In the genomic region with DNA sequence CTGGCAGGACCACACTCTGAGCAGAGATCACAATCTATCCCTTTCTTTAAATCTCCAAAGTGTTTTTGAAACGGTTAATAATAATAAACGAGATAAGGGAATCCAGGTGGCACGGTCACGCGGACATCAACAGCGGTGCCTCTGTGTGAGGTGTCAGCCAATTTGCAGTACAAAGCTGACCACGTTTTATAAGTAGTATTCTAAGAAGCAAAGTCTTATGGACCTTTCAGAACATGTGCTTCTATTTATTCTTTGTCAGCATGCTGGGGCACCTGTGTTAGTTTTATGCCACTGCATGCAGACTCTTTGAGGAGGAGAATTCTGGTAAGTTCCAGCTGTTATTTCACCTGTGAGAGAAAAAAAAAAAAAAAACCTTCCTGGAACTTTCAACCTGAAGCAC, we compare ENCODE assay signal across 23 cellular contexts. TPM values are rescaled to one million over a fixed set of nuclear protein-coding genes. Genes with fewer than 3 reads are reported as not detected.
A peak's percentile ranks its signal among the peaks of the same experiment; 100 is the strongest.
DNase-seq lines count a peak whose midpoint lies in the region; ATAC-seq, FAIRE-seq and TF ChIP-seq lines count a peak whose summit lies in the region.
"Had no signal": no experiment of that assay in that cellular context is flagged by ENCODE, and none has a peak within 500 bp of the region (broad histone marks: within the 10 kb centered on the region; RNA-seq: fewer than 3 reads in every experiment).

No MANE protein-coding gene starts in this region.

- H3K36me3 ChIP-seq in HepG2 (replicated peaks in 1 of 2; ENCODE audit: control insufficient read depth in 1 of 2, insufficient read depth in 2 of 2, low read length in 2 of 2), result no peaks in the 10 kb centered on the region
- no peaks in the 10 kb centered on the region for H3K36me3 ChIP-seq in right lobe of liver
- H3K36me3 ChIP-seq in pancreas, result no peaks in the 10 kb centered on the region
- no peaks in the 10 kb centered on the region for H3K36me3 ChIP-seq in psoas muscle (ENCODE audit: insufficient read depth in 1 of 2, low read depth in 1 of 2)
- H3K36me3 ChIP-seq: BLaER1 treated with 17β-estradiol and CSF1 and Interleukin-3, amounts not matched to agents 10 nM and 100 nM had no signal

- no peaks in the 10 kb centered on the region for H4K20me1 ChIP-seq in HepG2 (ENCODE audit: insufficient read depth, low read length)
- H4K20me1 ChIP-seq: BLaER1 treated with 17β-estradiol and CSF1 and Interleukin-3, amounts not matched to agents 10 nM and 100 nM had no signal

- intact Hi-C loops in HepG2 (cut with micrococcal nuclease; ENCODE audit: unreplicated experiment), result no loop called here
- intact Hi-C loops in right lobe of liver (cut with DNase I), result no loop called here
- intact Hi-C loops in pancreas (cut with DNase I), result no loop called here
- intact Hi-C loops in psoas muscle (cut with DNase I), result no loop called here

- FAIRE-seq in HepG2 (lab: Jason Lieb, UNC) (no peak), islet of Langerhans (lab: Jason Lieb, UNC) (peak; percentile 73), pancreas (lab: Jason Lieb, UNC) (no peak)
- FAIRE-seq: A549, D721Med, GM12878, GM12892, GM18507 had no signal

- H3K27me3 ChIP-seq in HepG2 (ENCODE audit: control insufficient read depth in 1 of 2, insufficient read depth in 2 of 2, low read length in 2 of 2) (peaks cover 5 to 70% of the 10 kb centered on the region in 2 experiments; a peak in 4 of 5 replicates), right lobe of liver (no peaks in the 10 kb centered on the region), pancreas (peaks cover 0 to 5% (median 0%) of the 10 kb centered on the region in 4 donors), psoas muscle (ENCODE audit: insufficient read depth in 3 of 3, low read length in 2 of 3) (peaks cover 0 to 33% (median 7%) of the 10 kb centered on the region in 3 donors)
- H3K27me3 ChIP-seq: BLaER1 treated with 17β-estradiol and CSF1 and Interleukin-3, amounts not matched to agents 10 nM and 100 nM had no signal

- in situ Hi-C loops in HepG2 (cut with HindIII; ENCODE audit: extremely low pct_ligation_motif_present, low pct_unique_long_range_greater_than_20kb), result no loop called here

- H3K27ac ChIP-seq in HepG2 (ENCODE audit: extremely low read length, insufficient read depth, low read length) (no peak overlapping the region), right lobe of liver (no peak overlapping the region), pancreas (no peak overlapping the region), psoas muscle (no peak overlapping the region)
- H3K27ac ChIP-seq: 22Rv1; A549; BLaER1 treated with 17β-estradiol and CSF1 and Interleukin-3, amounts not matched to agents 10 nM and 100 nM; C4-2B had no signal

- no peak for DNase-seq in HepG2 (ENCODE audit: low spot score)
- no peak for DNase-seq in right lobe of liver
- DNase-seq in pancreas, result peak in 1 of 6 donors; percentile 8
- DNase-seq in psoas muscle, result no peak
- DNase-seq in T-helper 9 cell, result no peak
- DNase-seq in HuH-7.5 (ENCODE audit: low spot score), result no peak
- DNase-seq: AML-193; Caco-2; Calu3; CD4-positive, alpha-beta T cell; CD8-positive, alpha-beta T cell; DND-41; EL; GDM1 had no signal

- H3K4me3 ChIP-seq in HepG2 (replicated peaks in 1 of 3; ENCODE audit: insufficient read depth in 1 of 3, low read depth in 2 of 3, low read length in 3 of 3) (no peak overlapping the region), right lobe of liver (no peak overlapping the region), pancreas (no peak overlapping the region), psoas muscle (no peak overlapping the region)
- H3K4me3 ChIP-seq: A549; BLaER1 treated with 17β-estradiol and CSF1 and Interleukin-3, amounts not matched to agents 10 nM and 100 nM; GM12878 had no signal

- TF ChIP-seq RAD21 in HepG2 (CRISPR knock-in tag; IDR thresholded peaks at IDR 0.05), result no peak

- no peak overlapping the region for H3K9ac ChIP-seq in HepG2 (ENCODE audit: insufficient read depth, low read depth, low read length)
- H3K9ac ChIP-seq: BLaER1 treated with 17β-estradiol and CSF1 and Interleukin-3, amounts not matched to agents 10 nM and 100 nM had no signal

- ATAC-seq in HepG2 (no peak), right lobe of liver (no peak), pancreas (peak in 3 of 4 donors; percentile 44 to 65 (median 58)), psoas muscle (no peak)
- ATAC-seq: A549; CD8-positive, alpha-beta T cell; GM12878 had no signal

- TF ChIP-seq EP300 in HepG2 (IDR thresholded peaks at IDR 0.05; ENCODE audit: low read depth in 2 of 2, low read length in 2 of 2) (no peak), HepG2 (CRISPR knock-in tag; IDR thresholded peaks at IDR 0.05; ENCODE audit: borderline replicate concordance) (no peak)

- CTCF ChIA-PET in HepG2 (lab: Yijun Ruan, JAX; ENCODE audit: low intra/inter-chr PET ratio, low total read pairs), result no interaction called here

- H3K9me3 ChIP-seq in HepG2 (ENCODE audit: low read length) (no peaks in the 10 kb centered on the region), right lobe of liver (no peaks in the 10 kb centered on the region), pancreas (no peaks in the 10 kb centered on the region), psoas muscle (no peaks in the 10 kb centered on the region)
- H3K9me3 ChIP-seq: A549, Caco-2 had no signal

- BruUV-seq in HepG2 (replicated peaks; lab: Mats Ljungman, UMichigan), result no TSS peak

- no peak overlapping the region for H3K4me2 ChIP-seq in HepG2 (ENCODE audit: low read depth, low read length)
- H3K4me2 ChIP-seq: A549; BLaER1 treated with 17β-estradiol and CSF1 and Interleukin-3, amounts not matched to agents 10 nM and 100 nM had no signal

- TF ChIP-seq POLR2A in HepG2 (IDR thresholded peaks at IDR 0.05; ENCODE audit: insufficient read depth in 1 of 2, low read depth in 2 of 2, low read length in 2 of 2) (no peak), right lobe of liver (IDR thresholded peaks at IDR 0.05) (no peak)

- POLR2A ChIA-PET in HepG2 (lab: Yijun Ruan, JAX), result no interaction called here

- 44% methylated on average over 7 of the region's 7 CpGs for whole genome bisulfite sequencing in HepG2 (ENCODE audit: low lambda C conversion rate)
- WGBS in right lobe of liver (ENCODE audit: insufficient coverage, low coverage, low lambda C conversion rate, missing lambda C conversion rate), result 66% methylated on average over 7 of the region's 7 CpGs
- 15 to 19% methylated on average over 7 of the region's 7 CpGs for WGBS in pancreas, 2 donors
- WGBS in psoas muscle, 3 donors, result 61 to 64% (median 63%) methylated on average over 7 of the region's 7 CpGs

- H2AFZ ChIP-seq in HepG2 (ENCODE audit: low read length), result no peak overlapping the region

- H3K79me2 ChIP-seq in HepG2 (ENCODE audit: insufficient read depth, low read length), result no peaks in the 10 kb centered on the region

- H3K4me1 ChIP-seq in HepG2 (ENCODE audit: insufficient read depth, low read length) (no peaks in the 10 kb centered on the region), right lobe of liver (no peaks in the 10 kb centered on the region), pancreas (no peaks in the 10 kb centered on the region), psoas muscle (no peaks in the 10 kb centered on the region)
- H3K4me1 ChIP-seq: A549; BLaER1 treated with 17β-estradiol and CSF1 and Interleukin-3, amounts not matched to agents 10 nM and 100 nM; Caco-2 had no signal

- TF ChIP-seq CTCF in HepG2 (CRISPR knock-in tag; IDR thresholded peaks at IDR 0.05) (no peak), right lobe of liver (IDR thresholded peaks at IDR 0.05) (no peak), pancreas (IDR thresholded peaks at IDR 0.05) (no peak), psoas muscle (IDR thresholded peaks at IDR 0.05) (no peak)

TF ChIP-seq in HepG2, 621 proteins besides CTCF, POLR2A, EP300 and RAD21 (continues in another document):
- TF ChIP-seq, protein P1, sequence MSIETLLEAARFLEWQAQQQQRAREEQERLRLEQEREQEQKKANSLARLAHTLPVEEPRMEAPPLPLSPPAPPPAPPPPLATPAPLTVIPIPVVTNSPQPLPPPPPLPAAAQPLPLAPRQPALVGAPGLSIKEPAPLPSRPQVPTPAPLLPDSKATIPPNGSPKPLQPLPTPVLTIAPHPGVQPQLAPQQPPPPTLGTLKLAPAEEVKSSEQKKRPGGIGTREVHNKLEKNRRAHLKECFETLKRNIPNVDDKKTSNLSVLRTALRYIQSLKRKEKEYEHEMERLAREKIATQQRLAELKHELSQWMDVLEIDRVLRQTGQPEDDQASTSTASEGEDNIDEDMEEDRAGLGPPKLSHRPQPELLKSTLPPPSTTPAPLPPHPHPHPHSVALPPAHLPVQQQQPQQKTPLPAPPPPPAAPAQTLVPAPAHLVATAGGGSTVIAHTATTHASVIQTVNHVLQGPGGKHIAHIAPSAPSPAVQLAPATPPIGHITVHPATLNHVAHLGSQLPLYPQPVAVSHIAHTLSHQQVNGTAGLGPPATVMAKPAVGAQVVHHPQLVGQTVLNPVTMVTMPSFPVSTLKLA (IDR thresholded peaks at IDR 0.05), result peak; percentile 24; the same call in 1 of the 2 replicates

RNA-seq across cellular contexts. Expression of gene EXOC2, which starts 39.0 kb away (rescaled TPM):
- 22.9 and 36.6 TPM in 2 replicates for total RNA-seq in HepG2 (2016; rRNA removed; fragmentation: Illumina TruSeq; extraction: Trizol)
- total RNA-seq in HepG2 (2016; cell fraction: cytosol; rRNA removed; fragmentation: Illumina TruSeq; extraction: Trizol; ENCODE audit: low read depth), result 6.8 and 7.3 TPM in 2 replicates
- 22.6 and 31.6 TPM in 2 replicates for total RNA-seq in HepG2 (2016; cell fraction: insoluble cytoplasmic fraction; rRNA removed; fragmentation: Illumina TruSeq; extraction: Trizol)
- 7.4 and 8.0 TPM in 2 replicates for total RNA-seq in HepG2 (2016; cell fraction: membrane; rRNA removed; fragmentation: Illumina TruSeq; extraction: Trizol)
- total RNA-seq in HepG2 (2016; cell fraction: nucleus; rRNA removed; fragmentation: Illumina TruSeq; extraction: Trizol), result 22.2 and 23.8 TPM in 2 replicates
- polyA plus RNA-seq in HepG2 (2011; rRNA removed), result 12.6 and 12.9 TPM in 2 replicates
- polyA plus RNA-seq in HepG2 (2011; cell fraction: cytosol; rRNA removed), result 9.3 and 11.0 TPM in 2 replicates
- polyA plus RNA-seq in HepG2 (2011; cell fraction: nucleus; rRNA removed), result 14.9 and 16.2 TPM in 2 replicates
- 10.6 and 14.3 TPM in 2 replicates for polyA plus RNA-seq in HepG2 (2012)
- polyA plus RNA-seq in HepG2 (2016; cell fraction: cytosol; fragmentation: Illumina TruSeq; extraction: Trizol; ENCODE audit: low read depth), result 3.4 and 4.8 TPM in 2 replicates
- polyA plus RNA-seq in HepG2 (2016; cell fraction: insoluble cytoplasmic fraction; fragmentation: Illumina TruSeq; extraction: Trizol; ENCODE audit: low read depth), result 23.3 and 23.8 TPM in 2 replicates
- 3.8 and 4.6 TPM in 2 replicates for polyA plus RNA-seq in HepG2 (2016; cell fraction: membrane; fragmentation: Illumina TruSeq; extraction: Trizol; ENCODE audit: low read depth)
- 17.0 and 17.2 TPM in 2 replicates for polyA plus RNA-seq in HepG2 (2016; cell fraction: nucleus; fragmentation: Illumina TruSeq; extraction: Trizol; ENCODE audit: insufficient read depth, low read depth)
- polyA minus RNA-seq in HepG2 (2011; rRNA and poly(A)+ RNA removed; ENCODE audit: low replicate concordance), result 28.4 and 31.4 TPM in 2 replicates
- polyA minus RNA-seq in HepG2 (2011; cell fraction: cytosol; rRNA and poly(A)+ RNA removed), result 19.6 and 19.7 TPM in 2 replicates
- 41.3 and 44.3 TPM in 2 replicates for polyA minus RNA-seq in HepG2 (2011; cell fraction: nucleus; rRNA and poly(A)+ RNA removed)
- 10 to 100 TPM in 5 of 6 experiments, 1 to 10 TPM in 1; 7.1 to 12.8 (median 10.5) TPM for total RNA-seq in right lobe of liver
- total RNA-seq in pancreas, result 10 to 100 TPM in 1 of 6 donors, 1 to 10 TPM in 5; 5.8 to 10.3 (median 6.4) TPM
- polyA plus RNA-seq in pancreas, result 1 to 10 TPM; 2.5 to 6.7 TPM
- total RNA-seq in psoas muscle, result 10 to 100 TPM in 2 of 4 donors, 1 to 10 TPM in 2; 7.0 to 15.9 (median 11.3) TPM
- 1 to 10 TPM; 5.7 to 8.0 (median 6.0) TPM for polyA plus RNA-seq in psoas muscle

Comparison
In these comparisons a context has a peak if more than half of its experiments do, and no peak if none do; other contexts are left out.
1. ATAC-seq: peak in pancreas (3 of 4); none in HepG2 (single experiment), right lobe of liver (0 of 4) and psoas muscle (0 of 4).